1 cellular context compared by ENCODE assay signal in genomic region chr1:23380236-23380635, GRCh38. TPM values are rescaled to one million over a fixed set of nuclear protein-coding genes. Genes with fewer than 3 reads are reported as not detected.
"Had no signal": no experiment of that assay in that cellular context is flagged by ENCODE, and none has a peak within 500 bp of the region (broad histone marks: within the 10 kb centered on the region; RNA-seq: fewer than 3 reads in every experiment).

No MANE protein-coding gene starts in this region.

RNA-seq across cellular contexts. Expression of gene TCEA3, which starts 44.3 kb away (rescaled TPM):
- total RNA-seq: activated B cell treated with CpG ODN at 0.5 μM for 24 hours had no signal
